Comparison of ENCODE assay signal across 20 cellular contexts in genomic region chr1:246727594-246727993, GRCh38. TPM values are rescaled to one million over a fixed set of nuclear protein-coding genes. Genes with fewer than 3 reads are reported as not detected.
DNase-seq lines count a peak whose midpoint lies in the region; ATAC-seq and TF ChIP-seq lines count a peak whose summit lies in the region.
"Had no signal": no experiment of that assay in that cellular context is flagged by ENCODE, and none has a peak within 500 bp of the region (broad histone marks: within the 10 kb centered on the region; RNA-seq: fewer than 3 reads in every experiment).

No MANE protein-coding gene starts in this region.

- DNase-seq in adipocyte (ENCODE audit: low read depth) (no peak), left lobe of liver (ENCODE audit: low spot score) (peak; percentile 87), osteoblast (ENCODE audit: insufficient read length, low spot score, missing footprints) (peak; percentile 84), cerebellar nuclear complex (lab: John Stamatoyannopoulos, UW) (no peak)
- no peak for DNase-seq in stimulated activated CD4-positive, alpha-beta T cell treated with anti-CD3 and anti-CD28 coated beads, Interleukin-2, amount 100 ng/mL, for 24 hours
- DNase-seq in activated CD4-positive, alpha-beta T cell treated with anti-CD3 and anti-CD28 coated beads for 48 hours: no peak
- no peak for DNase-seq in central memory CD4-positive, alpha-beta T cell
- DNase-seq: CD4-positive, alpha-beta T cell; COR-L47; DMS 273 treated with DMSO at 0.1 percent for 48 hours; DND-41; Kasumi-1; MG63; NCI-H1417; NCI-H1694 treated with DMSO at 0.1 percent for 48 hours; NCI-H2081 treated with DMSO at 0.1 percent for 48 hours; NCI-H446; NCI-H526 had no signal

- TF ChIP-seq CTCF in osteoblast (IDR thresholded peaks at IDR 0.05; ENCODE audit: extremely low read depth, low read depth, low read length): no peak

- H3K9ac ChIP-seq in BLaER1 treated with 17β-estradiol and CSF1 and Interleukin-3, amounts not matched to agents 10 nM and 100 nM: no peak overlapping the region
- peak overlapping the region; percentile 90 for H3K9ac ChIP-seq in adipocyte (ENCODE audit: low read length)

- peak overlapping the region in 6 of 10 experiments; percentile 10 to 90 (median 28); a peak in 4 of 20 replicates for H3K4me3 ChIP-seq in BLaER1 treated with 17β-estradiol and CSF1 and Interleukin-3, amounts not matched to agents 10 nM and 100 nM
- H3K4me3 ChIP-seq in adipocyte (ENCODE audit: low read length) (no peak overlapping the region), osteoblast (ENCODE audit: insufficient read depth, low read length) (no peak overlapping the region)
- H3K4me3 ChIP-seq: GM12878, MG63 had no signal

- peak overlapping the region in 5 of 11 experiments; percentile 0 to 94 (median 35); a peak in 10 of 22 replicates for H3K4me2 ChIP-seq in BLaER1 treated with 17β-estradiol and CSF1 and Interleukin-3, amounts not matched to agents 10 nM and 100 nM
- no peak overlapping the region for H3K4me2 ChIP-seq in osteoblast (ENCODE audit: insufficient read depth, low read length)

- H3K27ac ChIP-seq in BLaER1 treated with 17β-estradiol and CSF1 and Interleukin-3, amounts not matched to agents 10 nM and 100 nM: peak overlapping the region in 4 of 11 experiments; percentile 16 to 96 (median 93); a peak in 5 of 22 replicates
- H3K27ac ChIP-seq in osteoblast (ENCODE audit: low read depth, low read length): no peak overlapping the region

- no peak overlapping the region for H2AFZ ChIP-seq in osteoblast (ENCODE audit: low read length)

- ATAC-seq in left lobe of liver: peak; percentile 66
- ATAC-seq: GM12878 had no signal

- peaks cover 45 to 58% (median 51%) of the 10 kb centered on the region in 11 experiments for H3K9me3 ChIP-seq in BLaER1 treated with 17β-estradiol and CSF1 and Interleukin-3, amounts not matched to agents 10 nM and 100 nM (replicated peaks in 1 of 11)
- H3K9me3 ChIP-seq in adipocyte (ENCODE audit: control insufficient read depth, low read length): peaks cover 2% of the 10 kb centered on the region
- H3K9me3 ChIP-seq in osteoblast (ENCODE audit: low read depth, low read length): no peaks in the 10 kb centered on the region

- H3K4me1 ChIP-seq in BLaER1 treated with 17β-estradiol and CSF1 and Interleukin-3, amounts not matched to agents 10 nM and 100 nM: peaks cover 18 to 33% (median 23%) of the 10 kb centered on the region in 10 experiments
- H3K4me1 ChIP-seq in adipocyte (ENCODE audit: control insufficient read depth, insufficient read depth, low read length) (peaks cover 32% of the 10 kb centered on the region), osteoblast (ENCODE audit: insufficient read depth, low read length) (peaks cover 15% of the 10 kb centered on the region)

- peaks cover 59 to 61% (median 60%) of the 10 kb centered on the region in 11 experiments for H3K36me3 ChIP-seq in BLaER1 treated with 17β-estradiol and CSF1 and Interleukin-3, amounts not matched to agents 10 nM and 100 nM
- peaks cover 45% of the 10 kb centered on the region for H3K36me3 ChIP-seq in adipocyte (ENCODE audit: control insufficient read depth, insufficient read depth, low read length, severe bottlenecking)
- H3K36me3 ChIP-seq in osteoblast (ENCODE audit: insufficient read depth, low read length): peaks cover 47% of the 10 kb centered on the region

- no peaks in the 10 kb centered on the region for H3K27me3 ChIP-seq in BLaER1 treated with 17β-estradiol and CSF1 and Interleukin-3, amounts not matched to agents 10 nM and 100 nM
- H3K27me3 ChIP-seq in adipocyte (replicated peaks; ENCODE audit: control insufficient read depth, insufficient read depth, low read length): no peaks in the 10 kb centered on the region
- H3K27me3 ChIP-seq in osteoblast (ENCODE audit: insufficient read depth, low read length): no peaks in the 10 kb centered on the region
- H3K27me3 ChIP-seq: MG63 had no signal

- H4K20me1 ChIP-seq in BLaER1 treated with 17β-estradiol and CSF1 and Interleukin-3, amounts not matched to agents 10 nM and 100 nM: no peaks in the 10 kb centered on the region
- H4K20me1 ChIP-seq in osteoblast (ENCODE audit: insufficient read depth, low read length): no peaks in the 10 kb centered on the region

- peaks cover 45% of the 10 kb centered on the region for H3K79me2 ChIP-seq in osteoblast (ENCODE audit: insufficient read depth, low read length)

RNA-seq across cellular contexts. Expression of gene SCCPDH, which starts 3.4 kb away (rescaled TPM):
- total RNA-seq in left lobe of liver (94.6 TPM), osteoblast (49.9 and 56.3 TPM in 2 replicates)

Comparison
In these comparisons a context has a peak if more than half of its experiments do, and no peak if none do; other contexts are left out.
1. H3K4me3 ChIP-seq: peak in BLaER1 treated with 17β-estradiol and CSF1 and Interleukin-3, amounts not matched to agents 10 nM and 100 nM (6 of 10); none in adipocyte (single experiment) and osteoblast (single experiment).
2. DNase-seq: peak in left lobe of liver (single experiment) and osteoblast (single experiment); none in adipocyte (single experiment), stimulated activated CD4-positive, alpha-beta T cell treated with anti-CD3 and anti-CD28 coated beads, Interleukin-2, amount 100 ng/mL, for 24 hours (0 of 2), activated CD4-positive, alpha-beta T cell treated with anti-CD3 and anti-CD28 coated beads for 48 hours (single experiment), cerebellar nuclear complex (0 of 2) and central memory CD4-positive, alpha-beta T cell (single experiment).